Comparison of ENCODE assay signal across 1 cellular context in genomic region chr4:184472540-184473264, GRCh38.
TF ChIP-seq lines count a peak whose summit lies in the region.

No MANE protein-coding gene starts in this region.

TF ChIP-seq in GM12878, 131 proteins besides CTCF, POLR2A, EP300 and RAD21 (continued from another document and continues in another):
- TF ChIP-seq NKRF (conservative IDR thresholded peaks at IDR 0.05) (0 out of 2 replicates have a peak, but pooled peaks have one; percentile 56), TAF1 (IDR thresholded peaks at IDR 0.05; ENCODE audit: borderline replicate concordance, low read depth, low read length) (peak; percentile 69; the same call in 1 of the 2 replicates), ZSCAN29 (IDR thresholded peaks at IDR 0.05) (no peak), ZBED1 (IDR thresholded peaks at IDR 0.05; ENCODE audit: borderline replicate concordance) (0 out of 2 replicates have a peak, but pooled peaks have one; percentile 32), BRCA1 (IDR thresholded peaks at IDR 0.05; ENCODE audit: low read depth, low read length) (no peak), MYC (IDR thresholded peaks at IDR 0.05; ENCODE audit: insufficient read depth, insufficient read length, insufficient replicate concordance, low read length, severe bottlenecking) (no peak), TCF3 (IDR thresholded peaks at IDR 0.05; ENCODE audit: borderline replicate concordance, insufficient read depth, low read depth, low read length) (no peak), POLR2AphosphoS2 (IDR thresholded peaks at IDR 0.05; ENCODE audit: low read depth, low read length) (0 out of 2 replicates have a peak, but pooled peaks have one; percentile 4), BCL11A (IDR thresholded peaks at IDR 0.05; ENCODE audit: low read depth, low read length) (no peak), SREBF1 (IDR thresholded peaks at IDR 0.05; ENCODE audit: low read length) (no peak), NFYA (IDR thresholded peaks at IDR 0.05; ENCODE audit: borderline replicate concordance, low read depth, low read length) (no peak), CREM (IDR thresholded peaks at IDR 0.05; ENCODE audit: low read depth) (no peak), RB1 (IDR thresholded peaks at IDR 0.05; ENCODE audit: borderline replicate concordance) (no peak), FOXM1 (IDR thresholded peaks at IDR 0.05; ENCODE audit: low read depth, low read length) (no peak), KLF5 (IDR thresholded peaks at IDR 0.05; ENCODE audit: partially characterized antibody) (no peak), ZNF274 (IDR thresholded peaks at IDR 0.05; ENCODE audit: insufficient read depth, insufficient read length) (no peak), ZBTB40 (IDR thresholded peaks at IDR 0.05; ENCODE audit: borderline replicate concordance) (no peak), STAT3 (IDR thresholded peaks at IDR 0.05; ENCODE audit: low read depth, low read length) (no peak), MXI1 (IDR thresholded peaks at IDR 0.05; ENCODE audit: low read depth, low read length) (peak; percentile 67; the same call in 1 of the 2 replicates), ATF7 (IDR thresholded peaks at IDR 0.05; ENCODE audit: low read depth) (no peak), NR2C1 (IDR thresholded peaks at IDR 0.05) (peak; percentile 87), EED (IDR thresholded peaks at IDR 0.05; ENCODE audit: low read depth) (no peak), KDM1A (IDR thresholded peaks at IDR 0.05; ENCODE audit: borderline replicate concordance) (no peak), KAT2A (conservative IDR thresholded peaks at IDR 0.05; ENCODE audit: control insufficient read depth, low read depth, low read length) (no peak), RBBP5 (conservative IDR thresholded peaks at IDR 0.05) (no peak), SIN3A (IDR thresholded peaks at IDR 0.05; ENCODE audit: low read depth, low read length) (no peak), CEBPB (IDR thresholded peaks at IDR 0.05; ENCODE audit: borderline replicate concordance in 1 of 2, low read depth in 2 of 2, low read length in 2 of 2) (no peak), MEF2B (IDR thresholded peaks at IDR 0.05; ENCODE audit: partially characterized antibody, poor library complexity, severe bottlenecking) (no peak), SUPT20H (IDR thresholded peaks at IDR 0.05; ENCODE audit: borderline replicate concordance, control insufficient read depth, low read depth, low read length) (no peak), CBX5 (IDR thresholded peaks at IDR 0.05; ENCODE audit: low read depth) (no peak), SUZ12 (IDR thresholded peaks at IDR 0.05; ENCODE audit: unreplicated experiment) (no peak), BHLHE40 (IDR thresholded peaks at IDR 0.05; ENCODE audit: borderline replicate concordance in 1 of 2, low read depth in 2 of 2, low read length in 1 of 2) (peak; percentile 33 to 75; a peak in 2 of 4 replicates)
- TF ChIP-seq, protein P1, sequence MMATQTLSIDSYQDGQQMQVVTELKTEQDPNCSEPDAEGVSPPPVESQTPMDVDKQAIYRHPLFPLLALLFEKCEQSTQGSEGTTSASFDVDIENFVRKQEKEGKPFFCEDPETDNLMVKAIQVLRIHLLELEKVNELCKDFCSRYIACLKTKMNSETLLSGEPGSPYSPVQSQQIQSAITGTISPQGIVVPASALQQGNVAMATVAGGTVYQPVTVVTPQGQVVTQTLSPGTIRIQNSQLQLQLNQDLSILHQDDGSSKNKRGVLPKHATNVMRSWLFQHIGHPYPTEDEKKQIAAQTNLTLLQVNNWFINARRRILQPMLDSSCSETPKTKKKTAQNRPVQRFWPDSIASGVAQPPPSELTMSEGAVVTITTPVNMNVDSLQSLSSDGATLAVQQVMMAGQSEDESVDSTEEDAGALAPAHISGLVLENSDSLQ (IDR thresholded peaks at IDR 0.05), result peak; percentile 95
- TF ChIP-seq, protein P2, sequence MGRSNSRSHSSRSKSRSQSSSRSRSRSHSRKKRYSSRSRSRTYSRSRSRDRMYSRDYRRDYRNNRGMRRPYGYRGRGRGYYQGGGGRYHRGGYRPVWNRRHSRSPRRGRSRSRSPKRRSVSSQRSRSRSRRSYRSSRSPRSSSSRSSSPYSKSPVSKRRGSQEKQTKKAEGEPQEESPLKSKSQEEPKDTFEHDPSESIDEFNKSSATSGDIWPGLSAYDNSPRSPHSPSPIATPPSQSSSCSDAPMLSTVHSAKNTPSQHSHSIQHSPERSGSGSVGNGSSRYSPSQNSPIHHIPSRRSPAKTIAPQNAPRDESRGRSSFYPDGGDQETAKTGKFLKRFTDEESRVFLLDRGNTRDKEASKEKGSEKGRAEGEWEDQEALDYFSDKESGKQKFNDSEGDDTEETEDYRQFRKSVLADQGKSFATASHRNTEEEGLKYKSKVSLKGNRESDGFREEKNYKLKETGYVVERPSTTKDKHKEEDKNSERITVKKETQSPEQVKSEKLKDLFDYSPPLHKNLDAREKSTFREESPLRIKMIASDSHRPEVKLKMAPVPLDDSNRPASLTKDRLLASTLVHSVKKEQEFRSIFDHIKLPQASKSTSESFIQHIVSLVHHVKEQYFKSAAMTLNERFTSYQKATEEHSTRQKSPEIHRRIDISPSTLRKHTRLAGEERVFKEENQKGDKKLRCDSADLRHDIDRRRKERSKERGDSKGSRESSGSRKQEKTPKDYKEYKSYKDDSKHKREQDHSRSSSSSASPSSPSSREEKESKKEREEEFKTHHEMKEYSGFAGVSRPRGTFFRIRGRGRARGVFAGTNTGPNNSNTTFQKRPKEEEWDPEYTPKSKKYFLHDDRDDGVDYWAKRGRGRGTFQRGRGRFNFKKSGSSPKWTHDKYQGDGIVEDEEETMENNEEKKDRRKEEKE (IDR thresholded peaks at IDR 0.05), result no peak
- TF ChIP-seq, protein P3, sequence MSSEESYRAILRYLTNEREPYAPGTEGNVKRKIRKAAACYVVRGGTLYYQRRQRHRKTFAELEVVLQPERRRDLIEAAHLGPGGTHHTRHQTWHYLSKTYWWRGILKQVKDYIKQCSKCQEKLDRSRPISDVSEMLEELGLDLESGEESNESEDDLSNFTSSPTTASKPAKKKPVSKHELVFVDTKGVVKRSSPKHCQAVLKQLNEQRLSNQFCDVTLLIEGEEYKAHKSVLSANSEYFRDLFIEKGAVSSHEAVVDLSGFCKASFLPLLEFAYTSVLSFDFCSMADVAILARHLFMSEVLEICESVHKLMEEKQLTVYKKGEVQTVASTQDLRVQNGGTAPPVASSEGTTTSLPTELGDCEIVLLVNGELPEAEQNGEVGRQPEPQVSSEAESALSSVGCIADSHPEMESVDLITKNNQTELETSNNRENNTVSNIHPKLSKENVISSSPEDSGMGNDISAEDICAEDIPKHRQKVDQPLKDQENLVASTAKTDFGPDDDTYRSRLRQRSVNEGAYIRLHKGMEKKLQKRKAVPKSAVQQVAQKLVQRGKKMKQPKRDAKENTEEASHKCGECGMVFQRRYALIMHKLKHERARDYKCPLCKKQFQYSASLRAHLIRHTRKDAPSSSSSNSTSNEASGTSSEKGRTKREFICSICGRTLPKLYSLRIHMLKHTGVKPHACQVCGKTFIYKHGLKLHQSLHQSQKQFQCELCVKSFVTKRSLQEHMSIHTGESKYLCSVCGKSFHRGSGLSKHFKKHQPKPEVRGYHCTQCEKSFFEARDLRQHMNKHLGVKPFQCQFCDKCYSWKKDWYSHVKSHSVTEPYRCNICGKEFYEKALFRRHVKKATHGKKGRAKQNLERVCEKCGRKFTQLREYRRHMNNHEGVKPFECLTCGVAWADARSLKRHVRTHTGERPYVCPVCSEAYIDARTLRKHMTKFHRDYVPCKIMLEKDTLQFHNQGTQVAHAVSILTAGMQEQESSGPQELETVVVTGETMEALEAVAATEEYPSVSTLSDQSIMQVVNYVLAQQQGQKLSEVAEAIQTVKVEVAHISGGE (CRISPR knock-in tag; IDR thresholded peaks at IDR 0.05), result no peak
- TF ChIP-seq, protein P4, sequence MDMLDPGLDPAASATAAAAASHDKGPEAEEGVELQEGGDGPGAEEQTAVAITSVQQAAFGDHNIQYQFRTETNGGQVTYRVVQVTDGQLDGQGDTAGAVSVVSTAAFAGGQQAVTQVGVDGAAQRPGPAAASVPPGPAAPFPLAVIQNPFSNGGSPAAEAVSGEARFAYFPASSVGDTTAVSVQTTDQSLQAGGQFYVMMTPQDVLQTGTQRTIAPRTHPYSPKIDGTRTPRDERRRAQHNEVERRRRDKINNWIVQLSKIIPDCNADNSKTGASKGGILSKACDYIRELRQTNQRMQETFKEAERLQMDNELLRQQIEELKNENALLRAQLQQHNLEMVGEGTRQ (IDR thresholded peaks at IDR 0.05; ENCODE audit: borderline replicate concordance, low read depth, low read length), result no peak
- TF ChIP-seq, protein P5, sequence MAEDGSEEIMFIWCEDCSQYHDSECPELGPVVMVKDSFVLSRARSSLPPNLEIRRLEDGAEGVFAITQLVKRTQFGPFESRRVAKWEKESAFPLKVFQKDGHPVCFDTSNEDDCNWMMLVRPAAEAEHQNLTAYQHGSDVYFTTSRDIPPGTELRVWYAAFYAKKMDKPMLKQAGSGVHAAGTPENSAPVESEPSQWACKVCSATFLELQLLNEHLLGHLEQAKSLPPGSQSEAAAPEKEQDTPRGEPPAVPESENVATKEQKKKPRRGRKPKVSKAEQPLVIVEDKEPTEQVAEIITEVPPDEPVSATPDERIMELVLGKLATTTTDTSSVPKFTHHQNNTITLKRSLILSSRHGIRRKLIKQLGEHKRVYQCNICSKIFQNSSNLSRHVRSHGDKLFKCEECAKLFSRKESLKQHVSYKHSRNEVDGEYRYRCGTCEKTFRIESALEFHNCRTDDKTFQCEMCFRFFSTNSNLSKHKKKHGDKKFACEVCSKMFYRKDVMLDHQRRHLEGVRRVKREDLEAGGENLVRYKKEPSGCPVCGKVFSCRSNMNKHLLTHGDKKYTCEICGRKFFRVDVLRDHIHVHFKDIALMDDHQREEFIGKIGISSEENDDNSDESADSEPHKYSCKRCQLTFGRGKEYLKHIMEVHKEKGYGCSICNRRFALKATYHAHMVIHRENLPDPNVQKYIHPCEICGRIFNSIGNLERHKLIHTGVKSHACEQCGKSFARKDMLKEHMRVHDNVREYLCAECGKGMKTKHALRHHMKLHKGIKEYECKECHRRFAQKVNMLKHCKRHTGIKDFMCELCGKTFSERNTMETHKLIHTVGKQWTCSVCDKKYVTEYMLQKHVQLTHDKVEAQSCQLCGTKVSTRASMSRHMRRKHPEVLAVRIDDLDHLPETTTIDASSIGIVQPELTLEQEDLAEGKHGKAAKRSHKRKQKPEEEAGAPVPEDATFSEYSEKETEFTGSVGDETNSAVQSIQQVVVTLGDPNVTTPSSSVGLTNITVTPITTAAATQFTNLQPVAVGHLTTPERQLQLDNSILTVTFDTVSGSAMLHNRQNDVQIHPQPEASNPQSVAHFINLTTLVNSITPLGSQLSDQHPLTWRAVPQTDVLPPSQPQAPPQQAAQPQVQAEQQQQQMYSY (CRISPR knock-in tag; IDR thresholded peaks at IDR 0.05), result no peak
- TF ChIP-seq, protein P6, sequence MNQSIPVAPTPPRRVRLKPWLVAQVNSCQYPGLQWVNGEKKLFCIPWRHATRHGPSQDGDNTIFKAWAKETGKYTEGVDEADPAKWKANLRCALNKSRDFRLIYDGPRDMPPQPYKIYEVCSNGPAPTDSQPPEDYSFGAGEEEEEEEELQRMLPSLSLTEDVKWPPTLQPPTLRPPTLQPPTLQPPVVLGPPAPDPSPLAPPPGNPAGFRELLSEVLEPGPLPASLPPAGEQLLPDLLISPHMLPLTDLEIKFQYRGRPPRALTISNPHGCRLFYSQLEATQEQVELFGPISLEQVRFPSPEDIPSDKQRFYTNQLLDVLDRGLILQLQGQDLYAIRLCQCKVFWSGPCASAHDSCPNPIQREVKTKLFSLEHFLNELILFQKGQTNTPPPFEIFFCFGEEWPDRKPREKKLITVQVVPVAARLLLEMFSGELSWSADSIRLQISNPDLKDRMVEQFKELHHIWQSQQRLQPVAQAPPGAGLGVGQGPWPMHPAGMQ (IDR thresholded peaks at IDR 0.05; ENCODE audit: borderline replicate concordance), result no peak
- TF ChIP-seq, protein P7, sequence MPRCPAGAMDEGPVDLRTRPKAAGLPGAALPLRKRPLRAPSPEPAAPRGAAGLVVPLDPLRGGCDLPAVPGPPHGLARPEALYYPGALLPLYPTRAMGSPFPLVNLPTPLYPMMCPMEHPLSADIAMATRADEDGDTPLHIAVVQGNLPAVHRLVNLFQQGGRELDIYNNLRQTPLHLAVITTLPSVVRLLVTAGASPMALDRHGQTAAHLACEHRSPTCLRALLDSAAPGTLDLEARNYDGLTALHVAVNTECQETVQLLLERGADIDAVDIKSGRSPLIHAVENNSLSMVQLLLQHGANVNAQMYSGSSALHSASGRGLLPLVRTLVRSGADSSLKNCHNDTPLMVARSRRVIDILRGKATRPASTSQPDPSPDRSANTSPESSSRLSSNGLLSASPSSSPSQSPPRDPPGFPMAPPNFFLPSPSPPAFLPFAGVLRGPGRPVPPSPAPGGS (IDR thresholded peaks at IDR 0.05; ENCODE audit: borderline replicate concordance, insufficient read depth, low read depth, low read length, poor library complexity, severe bottlenecking), result no peak
